34 cellular contexts compared by ENCODE assay signal in the genomic region with DNA sequence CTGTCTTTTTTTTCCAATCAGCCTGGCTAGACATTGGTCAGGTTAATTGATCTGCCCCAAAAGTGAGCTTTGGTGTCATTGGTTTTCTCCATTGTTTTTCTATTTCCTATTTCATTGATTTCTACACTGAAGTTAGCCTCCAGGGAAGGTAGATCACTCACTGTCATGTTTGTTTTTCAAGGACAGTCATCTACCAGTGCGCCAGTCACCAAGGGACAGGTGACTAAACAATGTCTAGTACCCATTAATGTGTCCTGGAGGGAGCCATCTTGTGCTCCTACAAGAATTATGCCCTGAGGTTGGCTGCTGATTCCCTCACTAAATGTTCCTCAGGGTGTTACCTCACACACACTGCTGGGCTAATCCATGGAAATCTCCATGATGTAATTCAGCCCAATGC. TPM values are rescaled to one million over a fixed set of nuclear protein-coding genes. Genes with fewer than 3 reads are reported as not detected.
"Had no signal": no experiment of that assay in that cellular context is flagged by ENCODE, and none has a peak within 500 bp of the region (broad histone marks: within the 10 kb centered on the region; RNA-seq: fewer than 3 reads in every experiment).

No MANE protein-coding gene starts in this region.

- H3K4me3 ChIP-seq: colonic mucosa, esophagus squamous epithelium, left ventricle myocardium inferior, lung, neural progenitor cell, psoas muscle, smooth muscle cell, upper lobe of left lung, vagina had no signal

- H3K4me1 Mint-ChIP-seq: natural killer cell; stimulated activated memory B cell treated with anti-CD40 and anti-IgM and Interleukin-4, amounts not matched to agents 10 μg/mL and 1 μg/mL and 100 μg/mL, for 72 hours; stimulated activated naive CD8-positive, alpha-beta T cell treated with anti-CD3 and anti-CD28 coated beads, Interleukin-15, amount 100 ng/mL, for 72 hours had no signal

- H3K27ac Mint-ChIP-seq: activated naive CD8-positive, alpha-beta T cell; activated T-cell treated with anti-CD3 and anti-CD28 coated beads, Interleukin-2, amount 50 U/mL, for 72 hours; natural killer cell; stimulated activated memory B cell treated with anti-CD40 and anti-IgM and Interleukin-4, amounts not matched to agents 10 μg/mL and 1 μg/mL and 100 μg/mL, for 72 hours; stimulated activated naive CD8-positive, alpha-beta T cell treated with anti-CD3 and anti-CD28 coated beads, Interleukin-15, amount 100 ng/mL, for 72 hours had no signal

- H3K9me3 Mint-ChIP-seq: activated T-cell treated with anti-CD3 and anti-CD28 coated beads, Interleukin-2, amount 50 U/mL, for 72 hours; natural killer cell; neural progenitor cell; stimulated activated memory B cell treated with anti-CD40 and anti-IgM and Interleukin-4, amounts not matched to agents 10 μg/mL and 1 μg/mL and 100 μg/mL, for 72 hours had no signal

- H3K36me3 Mint-ChIP-seq: natural killer cell; neural progenitor cell; stimulated activated memory B cell treated with anti-CD40 and anti-IgM and Interleukin-4, amounts not matched to agents 10 μg/mL and 1 μg/mL and 100 μg/mL, for 72 hours had no signal

- H3K79me2 ChIP-seq: parathyroid adenoma had no signal

- FAIRE-seq: endometrium, frontal cortex had no signal

- H3K9me3 ChIP-seq: colonic mucosa, esophagus squamous epithelium, left ventricle myocardium inferior, psoas muscle, upper lobe of left lung, vagina had no signal

- H3K27me3 ChIP-seq: colonic mucosa, neural progenitor cell, upper lobe of left lung, vagina had no signal

- H3K36me3 ChIP-seq: colonic mucosa, esophagus squamous epithelium, left ventricle myocardium inferior, neural progenitor cell, upper lobe of left lung, vagina had no signal

- H3K4me1 ChIP-seq: colonic mucosa, esophagus squamous epithelium, left ventricle myocardium inferior, neural progenitor cell, parathyroid adenoma, psoas muscle, upper lobe of left lung, vagina had no signal

- H2AFZ ChIP-seq: parathyroid adenoma had no signal

- H3K4me2 ChIP-seq: smooth muscle cell had no signal

- ATAC-seq: activated T-cell treated with anti-CD3 and anti-CD28 coated beads, Interleukin-2, amount 50 U/mL, for 72 hours; natural killer cell; psoas muscle; stimulated activated memory B cell treated with anti-CD40 and anti-IgM and Interleukin-4, amounts not matched to agents 10 μg/mL and 1 μg/mL and 100 μg/mL, for 72 hours; stimulated activated naive CD8-positive, alpha-beta T cell treated with anti-CD3 and anti-CD28 coated beads, Interleukin-15, amount 100 ng/mL, for 72 hours had no signal

- DNase-seq: activated CD4-positive, alpha-beta T cell treated with anti-CD3 and anti-CD28 coated beads for 4 hours; activated CD4-positive, alpha-beta T cell treated with anti-CD3 and anti-CD28 coated beads, Interleukin-2, amount 50 U/mL, for 4 hours; activated naive CD4-positive, alpha-beta T cell; activated T-cell treated with anti-CD3 and anti-CD28 coated beads for 4 hours; activated T-cell treated with anti-CD3 and anti-CD28 coated beads, Interleukin-2, amount 50 U/mL, for 72 hours; anterior cingulate cortex; cerebellar nuclear complex; colonic mucosa; effector CD8-positive, alpha-beta T cell; esophagus squamous epithelium; kidney glomerular epithelial cell; left ventricle myocardium inferior; mesendoderm; natural killer cell; occipital lobe; psoas muscle; stimulated activated CD4-positive, alpha-beta T cell treated with anti-CD3 and anti-CD28 coated beads, Interleukin-1b, Interleukin-23, amount 100 ng/mL, for 48 hours; stimulated activated CD4-positive, alpha-beta T cell treated with anti-CD3 and anti-CD28 coated beads, Interleukin-4, amount 100 ng/mL, for 4 hours; stimulated activated CD8-positive, alpha-beta memory T cell treated with anti-CD3 and anti-CD28 coated beads, Interleukin-4, amount 100 ng/mL, for 48 hours; stimulated activated naive CD8-positive, alpha-beta T cell treated with anti-CD3 and anti-CD28 coated beads, Interleukin-15, amount 100 ng/mL, for 72 hours; substantia nigra had no signal

- H3K27ac ChIP-seq: colonic mucosa, epithelial cell of prostate, esophagus squamous epithelium, left ventricle myocardium inferior, neural progenitor cell, parathyroid adenoma, psoas muscle, upper lobe of left lung, vagina had no signal

- H3K4me3 Mint-ChIP-seq: activated naive CD8-positive, alpha-beta T cell; activated T-cell treated with anti-CD3 and anti-CD28 coated beads, Interleukin-2, amount 50 U/mL, for 72 hours; neural progenitor cell had no signal

- H3K9ac ChIP-seq: neural progenitor cell, parathyroid adenoma had no signal

RNA-seq across cellular contexts. Expression of a gene that starts 33.2 kb away (rescaled TPM):
- total RNA-seq: activated T-cell treated with anti-CD3 and anti-CD28 coated beads, Interleukin-2, amount 50 U/mL, for 72 hours; dermis microvascular lymphatic vessel endothelial cell; frontal cortex; left ventricle myocardium inferior; mononuclear cell; natural killer cell; occipital lobe; psoas muscle; smooth muscle cell; upper lobe of left lung; vagina had no signal

RNA-seq across cellular contexts. Expression of a gene that starts 52.0 kb away (rescaled TPM):
- total RNA-seq: activated T-cell treated with anti-CD3 and anti-CD28 coated beads, Interleukin-2, amount 50 U/mL, for 72 hours; dermis microvascular lymphatic vessel endothelial cell; frontal cortex; left ventricle myocardium inferior; lung; mononuclear cell; natural killer cell; occipital lobe; psoas muscle; smooth muscle cell; upper lobe of left lung; vagina had no signal
